Comparison of ENCODE assay signal across 12 cellular contexts in genomic region chr4:2836391-2836859, GRCh38. TPM values are rescaled to one million over a fixed set of nuclear protein-coding genes. Genes with fewer than 3 reads are reported as not detected.
A peak's percentile ranks its signal among the peaks of the same experiment; 100 is the strongest.
DNase-seq lines count a peak whose midpoint lies in the region; ATAC-seq and TF ChIP-seq lines count a peak whose summit lies in the region.
"Had no signal": no experiment of that assay in that cellular context is flagged by ENCODE, and none has a peak within 500 bp of the region (broad histone marks: within the 10 kb centered on the region; RNA-seq: fewer than 3 reads in every experiment).

No MANE protein-coding gene starts in this region.

- intact Hi-C loops in adrenal gland (cut with DNase I) (no loop called here), natural killer cell (cut with micrococcal nuclease) (loop anchor here (2.0 kb wide), 1 partner anchor 14 kb away; no protein-coding TSS in a partner anchor)

- no peak for DNase-seq in stimulated activated naive CD8-positive, alpha-beta T cell treated with anti-CD3 and anti-CD28 coated beads, Interleukin-15, Interleukin-2, amounts not matched to agents 100 U/mL and 50 U/mL, for 24 hours
- DNase-seq in adrenal gland (peak in 5 of 7 donors; percentile 0 to 48 (median 10)), natural killer cell (no peak), NCI-H524 treated with DMSO at 0.1 percent for 48 hours (lab: John Stamatoyannopoulos, UW) (no peak)
- DNase-seq in effector CD8-positive, alpha-beta T cell (lab: John Stamatoyannopoulos, UW): no peak
- DNase-seq: NCI-H226, nucleus accumbens, PC-3 had no signal

- peak overlapping the region; percentile 17 for H3K4me3 Mint-ChIP-seq in stimulated activated naive CD8-positive, alpha-beta T cell treated with anti-CD3 and anti-CD28 coated beads, Interleukin-15, Interleukin-2, amounts not matched to agents 100 ng/mL and 50 ng/mL, for 24 hours
- H3K4me3 Mint-ChIP-seq in natural killer cell: peak overlapping the region; percentile 87

- H3K36me3 Mint-ChIP-seq in stimulated activated naive CD8-positive, alpha-beta T cell treated with anti-CD3 and anti-CD28 coated beads, Interleukin-15, Interleukin-2, amounts not matched to agents 100 ng/mL and 50 ng/mL, for 24 hours (ENCODE audit: low read depth): peaks cover 21% of the 10 kb centered on the region
- H3K36me3 Mint-ChIP-seq in natural killer cell: no peaks in the 10 kb centered on the region

- ATAC-seq in stimulated activated naive CD8-positive, alpha-beta T cell treated with anti-CD3 and anti-CD28 coated beads, Interleukin-15, Interleukin-2, amounts not matched to agents 100 U/mL and 50 U/mL, for 24 hours: no peak
- no peak for ATAC-seq in natural killer cell
- no peak for ATAC-seq in HG03469 (IDR thresholded peaks at IDR 0.05; ENCODE audit: unreplicated experiment)
- ATAC-seq in HG02623 (IDR thresholded peaks at IDR 0.05; ENCODE audit: unreplicated experiment): no peak
- ATAC-seq: left colon, PC-3 had no signal

- no peak overlapping the region for H3K4me3 ChIP-seq in adrenal gland

- H3K4me1 ChIP-seq in adrenal gland (replicated peaks in 1 of 2): peaks cover 8 to 17% of the 10 kb centered on the region in 2 donors

- TF ChIP-seq CTCF in adrenal gland (IDR thresholded peaks at IDR 0.05): no peak
- TF ChIP-seq CTCF in natural killer cell (IDR thresholded peaks at IDR 0.05): no peak

- H3K9me3 Mint-ChIP-seq in stimulated activated naive CD8-positive, alpha-beta T cell treated with anti-CD3 and anti-CD28 coated beads, Interleukin-15, Interleukin-2, amounts not matched to agents 100 ng/mL and 50 ng/mL, for 24 hours: peaks cover 4% of the 10 kb centered on the region
- peaks cover 2 to 3% of the 10 kb centered on the region in 2 donors for H3K9me3 Mint-ChIP-seq in natural killer cell

- H3K27me3 Mint-ChIP-seq in stimulated activated naive CD8-positive, alpha-beta T cell treated with anti-CD3 and anti-CD28 coated beads, Interleukin-15, Interleukin-2, amounts not matched to agents 100 ng/mL and 50 ng/mL, for 24 hours: no peaks in the 10 kb centered on the region
- H3K27me3 Mint-ChIP-seq in natural killer cell (ENCODE audit: low read depth in 2 of 2): no peaks in the 10 kb centered on the region

- peak overlapping the region in 2 of 5 donors; percentile 32 to 79 for H3K27ac ChIP-seq in adrenal gland

- no peak for TF ChIP-seq POLR2A in adrenal gland (IDR thresholded peaks at IDR 0.05)

- H3K4me1 Mint-ChIP-seq in stimulated activated naive CD8-positive, alpha-beta T cell treated with anti-CD3 and anti-CD28 coated beads, Interleukin-15, Interleukin-2, amounts not matched to agents 100 ng/mL and 50 ng/mL, for 24 hours (ENCODE audit: low read depth): peaks cover 79% of the 10 kb centered on the region
- H3K4me1 Mint-ChIP-seq in natural killer cell: peaks cover 63 to 87% of the 10 kb centered on the region in 2 donors

- H3K27ac Mint-ChIP-seq in stimulated activated naive CD8-positive, alpha-beta T cell treated with anti-CD3 and anti-CD28 coated beads, Interleukin-15, Interleukin-2, amounts not matched to agents 100 ng/mL and 50 ng/mL, for 24 hours: peak overlapping the region; percentile 31
- peak overlapping the region; percentile 84 to 88 for H3K27ac Mint-ChIP-seq in natural killer cell

- 69 to 100% (median 73%) methylated on average over 1 to 5 of the region's 5 CpGs for WGBS in adrenal gland, 4 donors

- H3K9me3 ChIP-seq in adrenal gland (replicated peaks in 1 of 3): no peaks in the 10 kb centered on the region

- peaks cover 0 to 35% of the 10 kb centered on the region in 2 donors for H3K36me3 ChIP-seq in adrenal gland (replicated peaks in 1 of 2)

- no peaks in the 10 kb centered on the region for H3K27me3 ChIP-seq in adrenal gland

RNA-seq across cellular contexts. Expression of gene ADD1, which starts 7.2 kb away (rescaled TPM):
- total RNA-seq in adrenal gland: 100 to 1,000 TPM; 176 to 290 (median 241) TPM
- polyA plus RNA-seq in adrenal gland: 100 to 1,000 TPM; 134 to 468 (median 338) TPM
- 100 to 1,000 TPM; 383 to 465 (median 452) TPM for total RNA-seq in natural killer cell

RNA-seq across cellular contexts. Expression of gene SH3BP2, which starts 43.5 kb away (rescaled TPM):
- 10 to 100 TPM; 10.8 to 81.2 (median 40.3) TPM for total RNA-seq in adrenal gland
- 100 to 1,000 TPM in 1 of 3 donors, 10 to 100 TPM in 1, 1 to 10 TPM in 1; 7.7 to 160 (median 35.2) TPM for polyA plus RNA-seq in adrenal gland
- total RNA-seq in natural killer cell: 100 to 1,000 TPM; 213 to 283 (median 221) TPM

Comparison
In these comparisons a context has a peak if more than half of its experiments do, and no peak if none do; other contexts are left out.
1. DNase-seq: peak in adrenal gland (5 of 7); none in stimulated activated naive CD8-positive, alpha-beta T cell treated with anti-CD3 and anti-CD28 coated beads, Interleukin-15, Interleukin-2, amounts not matched to agents 100 U/mL and 50 U/mL, for 24 hours (single experiment), natural killer cell (single experiment), effector CD8-positive, alpha-beta T cell (single experiment) and NCI-H524 treated with DMSO at 0.1 percent for 48 hours (single experiment).